Comparison of ENCODE assay signal across 27 cellular contexts in genomic region chr11:84580338-84580737, GRCh38.
A peak's percentile ranks its signal among the peaks of the same experiment; 100 is the strongest.
DNase-seq lines count a peak whose midpoint lies in the region; ATAC-seq, FAIRE-seq and TF ChIP-seq lines count a peak whose summit lies in the region.
"Had no signal": no experiment of that assay in that cellular context is flagged by ENCODE, and none has a peak within 500 bp of the region (broad histone marks: within the 10 kb centered on the region; RNA-seq: fewer than 3 reads in every experiment).

No MANE protein-coding gene starts in this region.

- H3K36me3 ChIP-seq in Caco-2 (ENCODE audit: control insufficient read depth, insufficient read depth, low read length) = no peaks in the 10 kb centered on the region
- no peaks in the 10 kb centered on the region for H3K36me3 ChIP-seq in Loucy (ENCODE audit: insufficient read depth, low read length)
- H3K36me3 ChIP-seq in RWPE2 (ENCODE audit: low read depth) = no peaks in the 10 kb centered on the region
- H3K36me3 ChIP-seq in CD4-positive, alpha-beta memory T cell (ENCODE audit: insufficient read depth, low read length) = no peaks in the 10 kb centered on the region
- H3K36me3 ChIP-seq in kidney (ENCODE audit: control insufficient read depth in 1 of 2, insufficient read depth in 2 of 2, low read length in 2 of 2) = no peaks in the 10 kb centered on the region
- H3K36me3 ChIP-seq: neutrophil, Peyer's patch, SJCRH30 had no signal

- POLR2A ChIA-PET in Caco-2 (lab: Charles Lee) = no interaction called here
- POLR2A ChIA-PET in CD4-positive, alpha-beta memory T cell (lab: Charles Lee; ENCODE audit: partially characterized antibody) = no interaction called here

- CTCF ChIA-PET in Caco-2 (lab: Charles Lee) = interaction anchor here (0.6 kb wide), 1 partner anchor 1046 kb away, joined by 3 read pairs; no protein-coding TSS in a partner anchor
- CTCF ChIA-PET in CD4-positive, alpha-beta memory T cell (lab: Charles Lee; ENCODE audit: partially characterized antibody) = no interaction called here

- H4K20me1 ChIP-seq in Loucy (ENCODE audit: insufficient read depth, low read length, poor library complexity, severe bottlenecking) = no peaks in the 10 kb centered on the region

- peak overlapping the region; percentile 10 for H3K4me3 Mint-ChIP-seq in Caco-2 (ENCODE audit: unreplicated experiment)
- H3K4me3 Mint-ChIP-seq in CD4-positive, alpha-beta memory T cell = no peak overlapping the region
- H3K4me3 Mint-ChIP-seq: activated B cell treated with CpG ODN at 0.5 μM for 24 hours; activated T-cell treated with anti-CD3 and anti-CD28 coated beads, Interleukin-2, amount 50 U/mL, for 72 hours; CD14-positive monocyte; stimulated activated effector memory CD8-positive, alpha-beta T cell treated with anti-CD3 and anti-CD28 coated beads, Interleukin-12 subunit alpha, Interleukin-12 subunit beta, amount 100 ng/mL, for 72 hours; type B pancreatic cell had no signal

- H3K9me2 ChIP-seq in Loucy (replicated peaks; ENCODE audit: low read depth, low read length) = no peaks in the 10 kb centered on the region

- no peaks in the 10 kb centered on the region for H3F3A ChIP-seq in Loucy (ENCODE audit: low read depth)

- H3K27ac ChIP-seq in RWPE2 (ENCODE audit: poor library complexity, severe bottlenecking) = no peak overlapping the region
- no peak overlapping the region for H3K27ac ChIP-seq in CD4-positive, alpha-beta memory T cell (ENCODE audit: low read depth, low read length)
- H3K27ac ChIP-seq in kidney (ENCODE audit: low read depth in 2 of 2, low read length in 2 of 2) = no peak overlapping the region
- H3K27ac ChIP-seq: epithelial cell of prostate, neutrophil, Peyer's patch, SJCRH30 had no signal

- H3K4me2 ChIP-seq in Loucy (ENCODE audit: low read depth, low read length, poor library complexity, severe bottlenecking) = peak overlapping the region; percentile 61

- FAIRE-seq in kidney (lab: Jason Lieb, UNC) = no peak
- FAIRE-seq: D721Med had no signal

- no TSS peak for BruUV-seq in Caco-2 (replicated peaks; lab: Mats Ljungman, UMichigan)

- H3K4me1 ChIP-seq in Caco-2 (peaks cover 9% of the 10 kb centered on the region), Loucy (ENCODE audit: insufficient read depth, low read length, poor library complexity, severe bottlenecking) (peaks cover 21% of the 10 kb centered on the region), RWPE2 (ENCODE audit: insufficient read depth, poor library complexity, severe bottlenecking) (no peaks in the 10 kb centered on the region), kidney (ENCODE audit: control insufficient read depth in 1 of 2, insufficient read depth in 1 of 2, low read depth in 1 of 2, low read length in 2 of 2) (no peaks in the 10 kb centered on the region)
- H3K4me1 ChIP-seq in CD4-positive, alpha-beta memory T cell (ENCODE audit: insufficient read depth, low read length) = no peaks in the 10 kb centered on the region
- H3K4me1 ChIP-seq: Peyer's patch had no signal

- no peak overlapping the region for H3K27ac Mint-ChIP-seq in Caco-2 (ENCODE audit: unreplicated experiment)
- H3K27ac Mint-ChIP-seq in CD4-positive, alpha-beta memory T cell = no peak overlapping the region
- H3K27ac Mint-ChIP-seq: activated B cell treated with CpG ODN at 0.5 μM for 24 hours; activated T-cell treated with anti-CD3 and anti-CD28 coated beads, Interleukin-2, amount 50 U/mL, for 72 hours; CD14-positive monocyte; progenitor cell of endocrine pancreas; stimulated activated effector memory CD8-positive, alpha-beta T cell treated with anti-CD3 and anti-CD28 coated beads, Interleukin-12 subunit alpha, Interleukin-12 subunit beta, amount 100 ng/mL, for 72 hours; type B pancreatic cell had no signal

- no peaks in the 10 kb centered on the region for H3K9me3 Mint-ChIP-seq in Caco-2 (ENCODE audit: unreplicated experiment)
- H3K9me3 Mint-ChIP-seq in CD4-positive, alpha-beta memory T cell = peaks cover 4 to 22% (median 8%) of the 10 kb centered on the region in 8 donors
- H3K9me3 Mint-ChIP-seq: activated B cell treated with CpG ODN at 0.5 μM for 24 hours, type B pancreatic cell had no signal

- H3K9ac ChIP-seq in Loucy (ENCODE audit: low read depth, low read length, poor library complexity, severe bottlenecking) (no peak overlapping the region), kidney (ENCODE audit: low read length in 2 of 2) (no peak overlapping the region)

- intact Hi-C loops in Caco-2 (cut with micrococcal nuclease; ENCODE audit: unreplicated experiment) (loop anchor here (2.0 kb wide), 1 partner anchor 16 kb away; no protein-coding TSS in a partner anchor), kidney (cut with DNase I) (no loop called here)
- intact Hi-C loops in CD4-positive, alpha-beta memory T cell (cut with micrococcal nuclease) = no loop called here

- DNase-seq in Caco-2 (no peak), RWPE2 (ENCODE audit: low spot score) (no peak), left kidney (ENCODE audit: low read depth, low spot score) (peak; percentile 1), kidney (no peak)
- no peak for DNase-seq in CD4-positive, alpha-beta memory T cell
- DNase-seq: activated B cell treated with CpG ODN at 0.5 μM for 24 hours; activated naive CD4-positive, alpha-beta T cell; activated T-cell treated with anti-CD3 and anti-CD28 coated beads, Interleukin-2, amount 50 U/mL, for 72 hours; GOT3; mammary epithelial cell; NCI-H1105 treated with DMSO at 0.1 percent for 48 hours; NCI-H510A; Peyer's patch; SJCRH30; stimulated activated CD4-positive, alpha-beta T cell treated with anti-CD3 and anti-CD28 coated beads, Interleukin-12 subunit alpha, Interleukin-12 subunit beta, amount 100 ng/mL, for 4 hours; stimulated activated CD4-positive, alpha-beta T cell treated with anti-CD3 and anti-CD28 coated beads, Interleukin-4, amount 100 ng/mL, for 24 hours; substantia nigra had no signal

- no peak overlapping the region for H2AFZ ChIP-seq in Loucy (ENCODE audit: low read length)

- H3K36me3 Mint-ChIP-seq in Caco-2 (ENCODE audit: insufficient read depth, unreplicated experiment) = no peaks in the 10 kb centered on the region
- H3K36me3 Mint-ChIP-seq in CD4-positive, alpha-beta memory T cell = no peaks in the 10 kb centered on the region
- H3K36me3 Mint-ChIP-seq: CD14-positive monocyte; stimulated activated effector memory CD8-positive, alpha-beta T cell treated with anti-CD3 and anti-CD28 coated beads, Interleukin-12 subunit alpha, Interleukin-12 subunit beta, amount 100 ng/mL, for 72 hours; type B pancreatic cell had no signal

- no peaks in the 10 kb centered on the region for H3K27me3 Mint-ChIP-seq in Caco-2 (ENCODE audit: insufficient read depth, unreplicated experiment)
- no peaks in the 10 kb centered on the region for H3K27me3 Mint-ChIP-seq in CD4-positive, alpha-beta memory T cell
- H3K27me3 Mint-ChIP-seq: activated B cell treated with CpG ODN at 0.5 μM for 24 hours, progenitor cell of endocrine pancreas had no signal

- no peaks in the 10 kb centered on the region for H3K79me2 ChIP-seq in Loucy (ENCODE audit: insufficient read depth, low read length)

- no peaks in the 10 kb centered on the region for H3K9me3 ChIP-seq in Caco-2
- H3K9me3 ChIP-seq in Loucy (ENCODE audit: insufficient read depth, low read depth, low read length) = no peaks in the 10 kb centered on the region
- H3K9me3 ChIP-seq in RWPE2 (ENCODE audit: severe bottlenecking) = no peaks in the 10 kb centered on the region
- H3K9me3 ChIP-seq in CD4-positive, alpha-beta memory T cell (ENCODE audit: control insufficient read depth in 1 of 2, low read length in 2 of 2) = no peaks in the 10 kb centered on the region
- no peaks in the 10 kb centered on the region for H3K9me3 ChIP-seq in kidney (ENCODE audit: control insufficient read depth in 1 of 2, low read length in 2 of 2)
- H3K9me3 ChIP-seq: neutrophil, Peyer's patch, SJCRH30 had no signal

- TF ChIP-seq CTCF in Caco-2 (IDR thresholded peaks at IDR 0.05; ENCODE audit: insufficient read depth in 1 of 2, low read depth in 1 of 2, low read length in 1 of 2, severe bottlenecking in 1 of 2, unreplicated experiment in 1 of 2) (no peak), Loucy (conservative IDR thresholded peaks at IDR 0.05; ENCODE audit: low read length) (no peak), RWPE2 (IDR thresholded peaks at IDR 0.05; ENCODE audit: poor library complexity, severe bottlenecking) (no peak), kidney (IDR thresholded peaks at IDR 0.05; ENCODE audit: borderline replicate concordance, extremely low read depth, insufficient read depth) (no peak)

- ATAC-seq in RWPE2 (ENCODE audit: low read depth) = peak; percentile 36; the same call in 1 of the 3 replicates
- ATAC-seq in HG03571 (IDR thresholded peaks at IDR 0.05; ENCODE audit: unreplicated experiment) = no peak
- ATAC-seq: activated T-cell treated with anti-CD3 and anti-CD28 coated beads, Interleukin-2, amount 50 U/mL, for 72 hours; sciatic nerve; stimulated activated effector memory CD8-positive, alpha-beta T cell treated with anti-CD3 and anti-CD28 coated beads, Interleukin-12 subunit alpha, Interleukin-12 subunit beta, amount 100 ng/mL, for 72 hours had no signal

- H3K27me3 ChIP-seq in Caco-2 (replicated peaks; ENCODE audit: control insufficient read depth, insufficient read depth, low read length) (no peaks in the 10 kb centered on the region), Loucy (ENCODE audit: insufficient read depth, low read length, poor library complexity, severe bottlenecking) (no peaks in the 10 kb centered on the region), RWPE2 (ENCODE audit: insufficient read depth, poor library complexity, severe bottlenecking) (no peaks in the 10 kb centered on the region)
- no peaks in the 10 kb centered on the region for H3K27me3 ChIP-seq in CD4-positive, alpha-beta memory T cell (ENCODE audit: insufficient read depth, low read length)
- H3K27me3 ChIP-seq: neutrophil, Peyer's patch, SJCRH30 had no signal

- peaks cover 5% of the 10 kb centered on the region for H3K4me1 Mint-ChIP-seq in Caco-2 (ENCODE audit: low read depth, unreplicated experiment)
- no peaks in the 10 kb centered on the region for H3K4me1 Mint-ChIP-seq in CD4-positive, alpha-beta memory T cell
- H3K4me1 Mint-ChIP-seq: activated B cell treated with CpG ODN at 0.5 μM for 24 hours; CD14-positive monocyte; stimulated activated effector memory CD8-positive, alpha-beta T cell treated with anti-CD3 and anti-CD28 coated beads, Interleukin-12 subunit alpha, Interleukin-12 subunit beta, amount 100 ng/mL, for 72 hours had no signal

- H3K4me3 ChIP-seq in Caco-2 (ENCODE audit: low read depth, low read length) (peak overlapping the region; percentile 9; the same call in 1 of the 2 replicates), Loucy (ENCODE audit: low read length, poor library complexity, severe bottlenecking) (peak overlapping the region; percentile 31), RWPE2 (ENCODE audit: severe bottlenecking) (no peak overlapping the region), kidney (ENCODE audit: low read length in 2 of 2) (no peak overlapping the region)
- H3K4me3 ChIP-seq in CD4-positive, alpha-beta memory T cell (ENCODE audit: low read length in 2 of 2) = no peak overlapping the region
- H3K4me3 ChIP-seq: Peyer's patch, SJCRH30 had no signal

Comparison
In these comparisons a context has a peak if more than half of its experiments do, and no peak if none do; other contexts are left out.
1. H3K4me3 ChIP-seq: peak in Caco-2 (single experiment) and Loucy (single experiment); none in RWPE2 (single experiment), CD4-positive, alpha-beta memory T cell (0 of 2) and kidney (0 of 2).